ENCODE assay signal across 7 cellular contexts in the genomic region with DNA sequence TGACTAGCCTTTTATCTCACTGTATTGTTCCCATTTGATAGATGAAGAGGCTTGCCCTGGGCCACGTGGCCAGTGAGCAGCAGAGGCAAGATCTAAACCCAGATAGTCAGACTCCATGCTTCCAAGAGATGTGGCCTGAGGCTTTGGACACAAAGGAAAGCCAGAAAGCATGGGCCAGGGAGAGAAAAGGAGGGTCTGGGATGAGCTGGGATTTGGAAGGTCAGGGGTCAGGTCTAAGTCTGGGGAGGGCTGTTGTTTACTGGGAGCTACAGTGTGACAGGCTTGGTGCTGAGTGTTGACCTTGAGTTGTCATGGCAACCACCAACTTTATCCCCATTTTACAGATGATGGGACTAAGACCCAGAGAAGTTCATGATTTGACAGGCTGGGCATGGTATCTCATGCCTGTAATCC. TPM values are rescaled to one million over a fixed set of nuclear protein-coding genes. Genes with fewer than 3 reads are reported as not detected.
DNase-seq lines count a peak whose midpoint lies in the region; ATAC-seq and TF ChIP-seq lines count a peak whose summit lies in the region.
"Had no signal": no experiment of that assay in that cellular context is flagged by ENCODE, and none has a peak within 500 bp of the region (broad histone marks: within the 10 kb centered on the region; RNA-seq: fewer than 3 reads in every experiment).

No MANE protein-coding gene starts in this region.

- H3K4me1 Mint-ChIP-seq in activated naive CD8-positive, alpha-beta T cell treated with anti-CD3 and anti-CD28 coated beads for 36 hours, result peaks cover 16% of the 10 kb centered on the region
- H3K4me1 Mint-ChIP-seq in nephron progenitor cell, result peaks cover 15% of the 10 kb centered on the region

- H3K4me3 Mint-ChIP-seq in activated naive CD8-positive, alpha-beta T cell treated with anti-CD3 and anti-CD28 coated beads for 36 hours, result peak overlapping the region; percentile 63
- peak overlapping the region; percentile 25 for H3K4me3 Mint-ChIP-seq in nephron progenitor cell

- H3K36me3 Mint-ChIP-seq in activated naive CD8-positive, alpha-beta T cell treated with anti-CD3 and anti-CD28 coated beads for 36 hours, result peaks cover 19% of the 10 kb centered on the region
- H3K36me3 Mint-ChIP-seq in nephron progenitor cell (ENCODE audit: low read depth), result no peaks in the 10 kb centered on the region

- no peaks in the 10 kb centered on the region for H3K36me3 ChIP-seq in prostate gland

- TF ChIP-seq CTCF in HFF-Myc (IDR thresholded peaks at IDR 0.05; ENCODE audit: low read depth, low read length, missing control alignments) (no peak), nephron progenitor cell (IDR thresholded peaks at IDR 0.05) (no peak), prostate gland (IDR thresholded peaks at IDR 0.05) (no peak)

- H3K9me3 ChIP-seq in prostate gland, result no peaks in the 10 kb centered on the region

- intact Hi-C loops in prostate gland (cut with DNase I), result no loop called here

- H3K27me3 ChIP-seq in prostate gland (replicated peaks; ENCODE audit: insufficient read depth), result no peaks in the 10 kb centered on the region

- no peak for TF ChIP-seq POLR2A in prostate gland (IDR thresholded peaks at IDR 0.05)

- H3K9me3 Mint-ChIP-seq in activated naive CD8-positive, alpha-beta T cell treated with anti-CD3 and anti-CD28 coated beads for 36 hours, result peaks cover 4% of the 10 kb centered on the region
- H3K9me3 Mint-ChIP-seq in nephron progenitor cell, result peaks cover 4% of the 10 kb centered on the region

- 54% methylated on average over 1 of the region's 1 CpG for WGBS in prostate gland

- no peak for DNase-seq in HFF-Myc (ENCODE audit: extremely low read depth, low read depth)
- no peak for DNase-seq in activated naive CD8-positive, alpha-beta T cell treated with anti-CD3 and anti-CD28 coated beads for 36 hours
- no peak for DNase-seq in nephron progenitor cell
- DNase-seq in prostate gland (ENCODE audit: low spot score), result no peak
- DNase-seq in ecto neural progenitor cell (ENCODE audit: low spot score), result no peak
- DNase-seq: stimulated activated CD4-positive, alpha-beta T cell treated with anti-CD3 and anti-CD28 coated beads, Interleukin-2, amount 100 ng/mL, for 24 hours had no signal

- ATAC-seq in GM18498 (IDR thresholded peaks at IDR 0.05; ENCODE audit: unreplicated experiment), result no peak

- peak overlapping the region; percentile 73 for H3K4me3 ChIP-seq in HFF-Myc (replicated peaks; ENCODE audit: low read depth, low read length)
- no peak overlapping the region for H3K4me3 ChIP-seq in prostate gland

- H3K27ac Mint-ChIP-seq in activated naive CD8-positive, alpha-beta T cell treated with anti-CD3 and anti-CD28 coated beads for 36 hours, result no peak overlapping the region
- H3K27ac Mint-ChIP-seq in nephron progenitor cell, result peak overlapping the region; percentile 54

- H3K27ac ChIP-seq in prostate gland, result no peak overlapping the region

- H3K4me1 ChIP-seq in prostate gland (replicated peaks), result peaks cover 14% of the 10 kb centered on the region

- no peaks in the 10 kb centered on the region for H3K27me3 Mint-ChIP-seq in activated naive CD8-positive, alpha-beta T cell treated with anti-CD3 and anti-CD28 coated beads for 36 hours
- peaks cover 2% of the 10 kb centered on the region for H3K27me3 Mint-ChIP-seq in nephron progenitor cell (ENCODE audit: low read depth, poor library complexity)

RNA-seq across cellular contexts. Expression of gene SLC35E4, which starts 2.1 kb away (rescaled TPM):
- 1 to 10 TPM; 3.2 to 3.6 TPM for total RNA-seq in activated naive CD8-positive, alpha-beta T cell treated with anti-CD3 and anti-CD28 coated beads for 36 hours
- total RNA-seq in prostate gland, result 10 to 100 TPM in 1 of 2 donors, 1 to 10 TPM in 1; 4.6 to 10.5 TPM

RNA-seq across cellular contexts. Expression of gene DUSP18, which starts 30.0 kb away (rescaled TPM):
- 1 to 10 TPM; 4.8 to 5.6 TPM for total RNA-seq in activated naive CD8-positive, alpha-beta T cell treated with anti-CD3 and anti-CD28 coated beads for 36 hours
- total RNA-seq in prostate gland, result 10 to 100 TPM; 12.5 to 15.6 TPM

RNA-seq across cellular contexts. Expression of gene TCN2, which starts 30.7 kb away (rescaled TPM):
- total RNA-seq in activated naive CD8-positive, alpha-beta T cell treated with anti-CD3 and anti-CD28 coated beads for 36 hours, result under 1 TPM; 0.48 to 0.64 TPM
- total RNA-seq in prostate gland, result 10 to 100 TPM; 16.7 to 40.7 TPM

RNA-seq across cellular contexts. Expression of gene PES1, which starts 46.0 kb away (rescaled TPM):
- total RNA-seq in activated naive CD8-positive, alpha-beta T cell treated with anti-CD3 and anti-CD28 coated beads for 36 hours, result 100 to 1,000 TPM; 196 to 199 TPM
- total RNA-seq in prostate gland, result 10 to 100 TPM; 41.1 to 79.5 TPM

RNA-seq across cellular contexts. Expression of gene OSBP2, which starts 57.0 kb away (rescaled TPM):
- total RNA-seq in activated naive CD8-positive, alpha-beta T cell treated with anti-CD3 and anti-CD28 coated beads for 36 hours, result under 1 TPM; 0.45 to 0.84 TPM
- 10 to 100 TPM in 1 of 2 donors, 1 to 10 TPM in 1; 4.5 to 16.2 TPM for total RNA-seq in prostate gland

Comparison
In these comparisons a context has a peak if more than half of its experiments do, and no peak if none do; other contexts are left out.
1. RNA of gene TCN2, which starts 30.7 kb away (total RNA-seq): 16.7 to 40.7 TPM in prostate gland; 0.48 to 0.64 TPM in activated naive CD8-positive, alpha-beta T cell treated with anti-CD3 and anti-CD28 coated beads for 36 hours; every median in the first group is over 10 times any median in the second.